10 cellular contexts compared by ENCODE assay signal in genomic region chr12:47824629-47825028, GRCh38. TPM values are rescaled to one million over a fixed set of nuclear protein-coding genes. Genes with fewer than 3 reads are reported as not detected.
A peak's percentile ranks its signal among the peaks of the same experiment; 100 is the strongest.
DNase-seq lines count a peak whose midpoint lies in the region; ATAC-seq and TF ChIP-seq lines count a peak whose summit lies in the region.
"Had no signal": no experiment of that assay in that cellular context is flagged by ENCODE, and none has a peak within 500 bp of the region (broad histone marks: within the 10 kb centered on the region; RNA-seq: fewer than 3 reads in every experiment).

No MANE protein-coding gene starts in this region.

- H3K27ac ChIP-seq in tibial artery = peak overlapping the region; percentile 91 to 99

- H3K27me3 Mint-ChIP-seq in activated naive CD4-positive, alpha-beta T cell treated with anti-CD3 and anti-CD28 coated beads for 36 hours (ENCODE audit: low read depth) = no peaks in the 10 kb centered on the region
- H3K27me3 Mint-ChIP-seq in activated T-helper 1 cell treated with anti-CD3 and anti-CD28 coated beads, Interleukin-12 subunit alpha, Interleukin-12 subunit beta, Interleukin-2, Interleukin-4 antibody, amounts not matched to agents 30 ng/mL and 10 ng/mL and 1 ng/mL, durations not matched to agents 14 hours and 24 hours and 36 hours (ENCODE audit: insufficient read depth) = peaks cover 1% of the 10 kb centered on the region
- H3K27me3 Mint-ChIP-seq in memory B cell = no peaks in the 10 kb centered on the region

- H3K27me3 ChIP-seq in tibial artery = no peaks in the 10 kb centered on the region

- H3K9me3 Mint-ChIP-seq in activated naive CD4-positive, alpha-beta T cell treated with anti-CD3 and anti-CD28 coated beads for 36 hours = no peaks in the 10 kb centered on the region
- no peaks in the 10 kb centered on the region for H3K9me3 Mint-ChIP-seq in activated T-helper 1 cell treated with anti-CD3 and anti-CD28 coated beads, Interleukin-12 subunit alpha, Interleukin-12 subunit beta, Interleukin-2, Interleukin-4 antibody, amounts not matched to agents 30 ng/mL and 10 ng/mL and 1 ng/mL, durations not matched to agents 14 hours and 24 hours and 36 hours
- no peaks in the 10 kb centered on the region for H3K9me3 Mint-ChIP-seq in memory B cell

- peaks cover 15 to 90% (median 77%) of the 10 kb centered on the region in 4 donors for H3K4me1 ChIP-seq in tibial artery

- no peak for DNase-seq in activated naive CD4-positive, alpha-beta T cell treated with anti-CD3 and anti-CD28 coated beads for 36 hours
- DNase-seq in activated naive CD4-positive, alpha-beta T cell treated with Interleukin-2 at 50 U/mL for 16 hours = no peak
- no peak for DNase-seq in activated T-helper 1 cell treated with anti-CD3 and anti-CD28 coated beads, Interleukin-12 subunit alpha, Interleukin-12 subunit beta, Interleukin-2, Interleukin-4 antibody, amounts not matched to agents 30 ng/mL and 10 ng/mL and 1 ng/mL, durations not matched to agents 14 hours and 24 hours and 36 hours (ENCODE audit: low spot score)
- no peak for DNase-seq in memory B cell (ENCODE audit: low spot score in 2 of 2)
- DNase-seq in tibial artery = no peak
- no peak for DNase-seq in NCI-H82 (lab: John Stamatoyannopoulos, UW)
- DNase-seq: NCI-H2171 treated with DMSO at 0.1 percent for 48 hours; stimulated activated CD4-positive, alpha-beta T cell treated with anti-CD3 and anti-CD28 coated beads, Interleukin-2, amount 100 ng/mL, for 24 hours had no signal

- ATAC-seq in memory B cell (ENCODE audit: low read depth) (no peak), GM21786 (IDR thresholded peaks at IDR 0.05; ENCODE audit: unreplicated experiment) (no peak), HG03439 (IDR thresholded peaks at IDR 0.05; ENCODE audit: unreplicated experiment) (no peak)

- no peak for TF ChIP-seq CTCF in tibial artery (IDR thresholded peaks at IDR 0.05)

- peaks cover 2% of the 10 kb centered on the region for H3K36me3 Mint-ChIP-seq in activated naive CD4-positive, alpha-beta T cell treated with anti-CD3 and anti-CD28 coated beads for 36 hours (ENCODE audit: low read depth)
- H3K36me3 Mint-ChIP-seq in activated T-helper 1 cell treated with anti-CD3 and anti-CD28 coated beads, Interleukin-12 subunit alpha, Interleukin-12 subunit beta, Interleukin-2, Interleukin-4 antibody, amounts not matched to agents 30 ng/mL and 10 ng/mL and 1 ng/mL, durations not matched to agents 14 hours and 24 hours and 36 hours (ENCODE audit: low read depth) = peaks cover 15% of the 10 kb centered on the region
- no peaks in the 10 kb centered on the region for H3K36me3 Mint-ChIP-seq in memory B cell

- intact Hi-C loops in activated naive CD4-positive, alpha-beta T cell treated with anti-CD3 and anti-CD28 coated beads for 36 hours (cut with micrococcal nuclease) = loop anchor here (1.0 kb wide), 1 partner anchor 8 kb away; no protein-coding TSS in a partner anchor
- intact Hi-C loops in activated T-helper 1 cell treated with anti-CD3 and anti-CD28 coated beads, Interleukin-12 subunit alpha, Interleukin-12 subunit beta, Interleukin-2, Interleukin-4 antibody, amounts not matched to agents 30 ng/mL and 10 ng/mL and 1 ng/mL, durations not matched to agents 14 hours and 24 hours and 36 hours (cut with micrococcal nuclease) = no loop called here
- intact Hi-C loops in tibial artery (cut with DNase I; ENCODE audit: low total_unique reads) = no loop called here

- no peak overlapping the region for H3K4me3 ChIP-seq in tibial artery

- CTCF ChIA-PET in activated naive CD4-positive, alpha-beta T cell treated with anti-CD3 and anti-CD28 coated beads for 36 hours (lab: Charles Lee) = interaction anchor here (0.9 to 1.5 kb wide), 3 partner anchors 9 to 17 kb away, joined by 3 to 7 read pairs (median 4); no protein-coding TSS in a partner anchor

- H3K4me3 Mint-ChIP-seq in activated naive CD4-positive, alpha-beta T cell treated with anti-CD3 and anti-CD28 coated beads for 36 hours = no peak overlapping the region
- H3K4me3 Mint-ChIP-seq in activated T-helper 1 cell treated with anti-CD3 and anti-CD28 coated beads, Interleukin-12 subunit alpha, Interleukin-12 subunit beta, Interleukin-2, Interleukin-4 antibody, amounts not matched to agents 30 ng/mL and 10 ng/mL and 1 ng/mL, durations not matched to agents 14 hours and 24 hours and 36 hours = no peak overlapping the region
- no peak overlapping the region for H3K4me3 Mint-ChIP-seq in memory B cell

- peaks cover 84% of the 10 kb centered on the region for H3K4me1 Mint-ChIP-seq in activated naive CD4-positive, alpha-beta T cell treated with anti-CD3 and anti-CD28 coated beads for 36 hours (ENCODE audit: low read depth)
- H3K4me1 Mint-ChIP-seq in activated T-helper 1 cell treated with anti-CD3 and anti-CD28 coated beads, Interleukin-12 subunit alpha, Interleukin-12 subunit beta, Interleukin-2, Interleukin-4 antibody, amounts not matched to agents 30 ng/mL and 10 ng/mL and 1 ng/mL, durations not matched to agents 14 hours and 24 hours and 36 hours (ENCODE audit: low read depth) = peaks cover 90% of the 10 kb centered on the region
- H3K4me1 Mint-ChIP-seq in memory B cell = peaks cover 26% of the 10 kb centered on the region

- H3K27ac Mint-ChIP-seq in activated naive CD4-positive, alpha-beta T cell treated with anti-CD3 and anti-CD28 coated beads for 36 hours = peak overlapping the region; percentile 91
- peak overlapping the region; percentile 78 for H3K27ac Mint-ChIP-seq in activated T-helper 1 cell treated with anti-CD3 and anti-CD28 coated beads, Interleukin-12 subunit alpha, Interleukin-12 subunit beta, Interleukin-2, Interleukin-4 antibody, amounts not matched to agents 30 ng/mL and 10 ng/mL and 1 ng/mL, durations not matched to agents 14 hours and 24 hours and 36 hours
- H3K27ac Mint-ChIP-seq in memory B cell = peak overlapping the region; percentile 77

- H3K36me3 ChIP-seq in tibial artery = no peaks in the 10 kb centered on the region

- no peaks in the 10 kb centered on the region for H3K9me3 ChIP-seq in tibial artery

RNA-seq across cellular contexts. Expression of gene HDAC7, which starts 4.9 kb away (rescaled TPM):
- 100 to 1,000 TPM; 272 to 289 TPM for total RNA-seq in activated naive CD4-positive, alpha-beta T cell treated with anti-CD3 and anti-CD28 coated beads for 36 hours
- 453 and 466 TPM in 2 replicates for total RNA-seq in activated T-helper 1 cell treated with anti-CD3 and anti-CD28 coated beads, Interleukin-12 subunit alpha, Interleukin-12 subunit beta, Interleukin-2, Interleukin-4 antibody, amounts not matched to agents 30 ng/mL and 10 ng/mL and 1 ng/mL, durations not matched to agents 14 hours and 24 hours and 36 hours

RNA-seq across cellular contexts. Expression of gene SLC48A1, which starts 51.6 kb away (rescaled TPM):
- total RNA-seq in activated naive CD4-positive, alpha-beta T cell treated with anti-CD3 and anti-CD28 coated beads for 36 hours = 10 to 100 TPM; 16.6 to 21.0 TPM
- 12.7 TPM in 2 replicates for total RNA-seq in activated T-helper 1 cell treated with anti-CD3 and anti-CD28 coated beads, Interleukin-12 subunit alpha, Interleukin-12 subunit beta, Interleukin-2, Interleukin-4 antibody, amounts not matched to agents 30 ng/mL and 10 ng/mL and 1 ng/mL, durations not matched to agents 14 hours and 24 hours and 36 hours
